In genomic region chr19:6828698-6829633, GRCh38 we compare ENCODE assay signal across 1 cellular context.
TF ChIP-seq lines count a peak whose summit lies in the region.

No MANE protein-coding gene starts in this region.

TF ChIP-seq in K562, 482 proteins besides CTCF, POLR2A, EP300 and RAD21 (continued from another document and continues in another):
- no peak for TF ChIP-seq UBTF (IDR thresholded peaks at IDR 0.05; ENCODE audit: borderline replicate concordance in 1 of 2, low read depth in 2 of 2, low read length in 2 of 2)
- no peak for TF ChIP-seq MECOM (CRISPR knock-in tag; IDR thresholded peaks at IDR 0.05)
- no peak for TF ChIP-seq ZNF263 (CRISPR knock-in tag; IDR thresholded peaks at IDR 0.05; ENCODE audit: borderline replicate concordance)
- TF ChIP-seq ZBTB26 (CRISPR knock-in tag; IDR thresholded peaks at IDR 0.05): no peak
- TF ChIP-seq TAF9B (IDR thresholded peaks at IDR 0.05; ENCODE audit: partially characterized antibody): no peak
- no peak for TF ChIP-seq SETDB1 (IDR thresholded peaks at IDR 0.05; ENCODE audit: low read length)
- no peak for TF ChIP-seq ETV1 (tag; conservative IDR thresholded peaks at IDR 0.05; ENCODE audit: low read depth)
- TF ChIP-seq ZNF224 (CRISPR knock-in tag; IDR thresholded peaks at IDR 0.05): no peak
- no peak for TF ChIP-seq EGR1 (conservative IDR thresholded peaks at IDR 0.05)
- TF ChIP-seq ZNF212 (CRISPR knock-in tag; IDR thresholded peaks at IDR 0.05): no peak
- peak in 1 of 2 experiments; percentile 99; a peak in 2 of 4 replicates for TF ChIP-seq ARNT (IDR thresholded peaks at IDR 0.05)
- TF ChIP-seq EHMT2 (IDR thresholded peaks at IDR 0.05): no peak
- TF ChIP-seq CREB3 (tag; conservative IDR thresholded peaks at IDR 0.05; ENCODE audit: low read depth): no peak
- 0 out of 2 replicates have a peak, but pooled peaks have one; percentile 25 for TF ChIP-seq MBD2 (IDR thresholded peaks at IDR 0.05; ENCODE audit: borderline replicate concordance, low read depth)
- no peak for TF ChIP-seq PRPF4 (IDR thresholded peaks at IDR 0.05; ENCODE audit: insufficient read depth, low read depth, low read length, poor library complexity, severe bottlenecking)
- TF ChIP-seq YY1 (IDR thresholded peaks at IDR 0.05; ENCODE audit: borderline replicate concordance in 1 of 3, control insufficient read depth in 1 of 3, extremely low read depth in 1 of 3, insufficient read depth in 3 of 3, insufficient read length in 1 of 3, insufficient replicate concordance in 2 of 3, low read depth in 1 of 3, low read length in 2 of 3): no peak
- TF ChIP-seq ZNF395 (CRISPR knock-in tag; IDR thresholded peaks at IDR 0.05): no peak
- TF ChIP-seq TGIF2 (CRISPR knock-in tag; IDR thresholded peaks at IDR 0.05): no peak
- TF ChIP-seq KLF10 (CRISPR knock-in tag; IDR thresholded peaks at IDR 0.05): no peak
- no peak for TF ChIP-seq SAP30 (IDR thresholded peaks at IDR 0.05; ENCODE audit: borderline replicate concordance, insufficient read depth, low read depth, low read length, poor library complexity, severe bottlenecking)
- TF ChIP-seq GABPB1 (CRISPR knock-in tag; IDR thresholded peaks at IDR 0.05): no peak
- TF ChIP-seq CHD4 (IDR thresholded peaks at IDR 0.05; ENCODE audit: insufficient read depth, insufficient replicate concordance, low read depth, low read length, poor library complexity, severe bottlenecking): no peak
- TF ChIP-seq ZFP30 (CRISPR knock-in tag; IDR thresholded peaks at IDR 0.05; ENCODE audit: borderline replicate concordance): no peak
- TF ChIP-seq CEBPG (CRISPR knock-in tag; IDR thresholded peaks at IDR 0.05): no peak
- TF ChIP-seq CEBPG (tag; conservative IDR thresholded peaks at IDR 0.05 in 1 of 2, IDR thresholded peaks at IDR 0.05 in 1 of 2): no peak
- TF ChIP-seq CXXC5 (CRISPR knock-in tag; IDR thresholded peaks at IDR 0.05): no peak
- TF ChIP-seq ZBTB7A (IDR thresholded peaks at IDR 0.05; ENCODE audit: borderline replicate concordance, control insufficient read depth, low read depth, low read length): peak; percentile 44; the same call in 1 of the 2 replicates
- no peak for TF ChIP-seq ELF2 (CRISPR knock-in tag; IDR thresholded peaks at IDR 0.05)
- no peak for TF ChIP-seq NFYB (IDR thresholded peaks at IDR 0.05; ENCODE audit: extremely low read depth, insufficient read length)
- TF ChIP-seq JUNB (CRISPR knock-in tag; conservative IDR thresholded peaks at IDR 0.05): no peak
- TF ChIP-seq TRIM25 (IDR thresholded peaks at IDR 0.05; ENCODE audit: borderline replicate concordance): no peak
- no peak for TF ChIP-seq U2AF1 (optimal IDR thresholded peaks at IDR 0.05; ENCODE audit: low read depth, low read length)
- no peak for TF ChIP-seq CLOCK (CRISPR knock-in tag; IDR thresholded peaks at IDR 0.05; ENCODE audit: borderline replicate concordance)
- TF ChIP-seq ZZZ3 (IDR thresholded peaks at IDR 0.05): no peak
- TF ChIP-seq TFE3 (CRISPR knock-in tag; IDR thresholded peaks at IDR 0.05): no peak
- TF ChIP-seq PHB2 (IDR thresholded peaks at IDR 0.05; ENCODE audit: low read depth): no peak
- no peak for TF ChIP-seq ZNF444 (CRISPR knock-in tag; IDR thresholded peaks at IDR 0.05)
- no peak for TF ChIP-seq RFX5 (IDR thresholded peaks at IDR 0.05; ENCODE audit: low read depth, low read length)
- no peak for TF ChIP-seq ASH1L (IDR thresholded peaks at IDR 0.05; ENCODE audit: borderline replicate concordance, low read depth, partially characterized antibody)
- no peak for TF ChIP-seq ARHGAP35 (IDR thresholded peaks at IDR 0.05; ENCODE audit: partially characterized antibody)
- no peak for TF ChIP-seq IRF1 (CRISPR knock-in tag; IDR thresholded peaks at IDR 0.05; ENCODE audit: borderline replicate concordance)
- no peak for TF ChIP-seq HNRNPLL (IDR thresholded peaks at IDR 0.05; ENCODE audit: low read depth, low read length, poor library complexity, severe bottlenecking)
- TF ChIP-seq TBP (optimal IDR thresholded peaks at IDR 0.05; ENCODE audit: low read depth, low read length): no peak
- TF ChIP-seq FUS (optimal IDR thresholded peaks at IDR 0.05; ENCODE audit: low read depth, low read length): no peak
- TF ChIP-seq ZNF589 (CRISPR knock-in tag; IDR thresholded peaks at IDR 0.05; ENCODE audit: low read depth): no peak
- peak; percentile 38; the same call in 1 of the 2 replicates for TF ChIP-seq PBX2 (CRISPR knock-in tag; IDR thresholded peaks at IDR 0.05; ENCODE audit: low read depth)
- peak; percentile 58 for TF ChIP-seq PBX2 (tag; conservative IDR thresholded peaks at IDR 0.05; ENCODE audit: low read depth)
- TF ChIP-seq NCOA4 (IDR thresholded peaks at IDR 0.05; ENCODE audit: partially characterized antibody): no peak
- no peak for TF ChIP-seq ZNF280B (CRISPR knock-in tag; IDR thresholded peaks at IDR 0.05)
